In genomic region chr12:68792952-68793351, GRCh38 we compare ENCODE assay signal across 8 cellular contexts. TPM values are rescaled to one million over a fixed set of nuclear protein-coding genes. Genes with fewer than 3 reads are reported as not detected.
DNase-seq lines count a peak whose midpoint lies in the region; ATAC-seq and TF ChIP-seq lines count a peak whose summit lies in the region.

No MANE protein-coding gene starts in this region.

- H3K9me3 Mint-ChIP-seq in activated CD4-positive, alpha-beta T cell treated with anti-CD3 and anti-CD28 coated beads for 36 hours (ENCODE audit: low read depth) = no peaks in the 10 kb centered on the region

- H3K4me3 Mint-ChIP-seq in activated CD4-positive, alpha-beta T cell treated with anti-CD3 and anti-CD28 coated beads for 36 hours = no peak overlapping the region

- intact Hi-C loops in activated CD4-positive, alpha-beta T cell treated with anti-CD3 and anti-CD28 coated beads for 36 hours (cut with DNase I, micrococcal nuclease) = no loop called here
- intact Hi-C loops in left colon (cut with DNase I, micrococcal nuclease) = no loop called here
- intact Hi-C loops in prostate gland (cut with DNase I) = no loop called here

- H3K27ac Mint-ChIP-seq in activated CD4-positive, alpha-beta T cell treated with anti-CD3 and anti-CD28 coated beads for 36 hours = no peak overlapping the region

- H3K27me3 ChIP-seq in prostate gland (replicated peaks; ENCODE audit: insufficient read depth) = no peaks in the 10 kb centered on the region

- H3K27ac ChIP-seq in prostate gland = no peak overlapping the region

- no peak for TF ChIP-seq CTCF in prostate gland (IDR thresholded peaks at IDR 0.05)

- 73% methylated on average over 2 of the region's 2 CpGs for WGBS in prostate gland

- H3K36me3 ChIP-seq in prostate gland = no peaks in the 10 kb centered on the region

- POLR2A ChIA-PET in activated CD4-positive, alpha-beta T cell treated with anti-CD3 and anti-CD28 coated beads for 36 hours (lab: Charles Lee) = interaction anchor here (0.7 kb wide), 1 partner anchor 749 kb away, joined by 6 read pairs; no protein-coding TSS in a partner anchor

- H3K36me3 Mint-ChIP-seq in activated CD4-positive, alpha-beta T cell treated with anti-CD3 and anti-CD28 coated beads for 36 hours (ENCODE audit: low read depth) = no peaks in the 10 kb centered on the region

- no peaks in the 10 kb centered on the region for H3K27me3 Mint-ChIP-seq in activated CD4-positive, alpha-beta T cell treated with anti-CD3 and anti-CD28 coated beads for 36 hours

- DNase-seq in activated CD4-positive, alpha-beta T cell treated with anti-CD3 and anti-CD28 coated beads for 36 hours = peak; percentile 25
- no peak for DNase-seq in activated CD4-positive, alpha-beta T cell treated with anti-CD3 and anti-CD28 coated beads, Interleukin-2, amount 50 U/mL, for 1 hour
- peak; percentile 62 for DNase-seq in HPDE6-E6E7 (ENCODE audit: extremely low spot score)
- peak; percentile 39 for DNase-seq in SW480 (ENCODE audit: low spot score)
- DNase-seq in left colon = no peak
- no peak for DNase-seq in pons (ENCODE audit: low spot score)
- DNase-seq in prostate gland (ENCODE audit: low spot score) = no peak

- H3K9me3 ChIP-seq in prostate gland = no peaks in the 10 kb centered on the region

- no peak for TF ChIP-seq POLR2A in prostate gland (IDR thresholded peaks at IDR 0.05)

- peak; percentile 98 for ATAC-seq in activated CD4-positive, alpha-beta T cell treated with anti-CD3 and anti-CD28 coated beads for 36 hours
- ATAC-seq in GM21515 (IDR thresholded peaks at IDR 0.05; ENCODE audit: unreplicated experiment) = peak; percentile 85
- peak; percentile 76 for ATAC-seq in left colon

- H3K4me1 Mint-ChIP-seq in activated CD4-positive, alpha-beta T cell treated with anti-CD3 and anti-CD28 coated beads for 36 hours = no peaks in the 10 kb centered on the region

- CTCF ChIA-PET in activated CD4-positive, alpha-beta T cell treated with anti-CD3 and anti-CD28 coated beads for 36 hours (lab: Charles Lee) = no interaction called here

- H3K4me1 ChIP-seq in prostate gland (replicated peaks) = no peaks in the 10 kb centered on the region

- H3K4me3 ChIP-seq in prostate gland = no peak overlapping the region

RNA-seq across cellular contexts. Expression of gene MDM2, which starts 15.0 kb away (rescaled TPM):
- total RNA-seq in activated CD4-positive, alpha-beta T cell treated with anti-CD3 and anti-CD28 coated beads for 36 hours = 100 to 1,000 TPM; 114 to 119 TPM
- 10 to 100 TPM; 80.2 to 94.7 TPM for total RNA-seq in left colon
- total RNA-seq in prostate gland = 10 to 100 TPM; 36.1 to 95.6 TPM

RNA-seq across cellular contexts. Expression of gene SLC35E3, which starts 47.0 kb away (rescaled TPM):
- total RNA-seq in activated CD4-positive, alpha-beta T cell treated with anti-CD3 and anti-CD28 coated beads for 36 hours = 1 to 10 TPM; 3.5 to 5.1 TPM
- 1 to 10 TPM; 7.2 to 9.4 TPM for total RNA-seq in left colon
- 10 to 100 TPM in 1 of 2 donors, 1 to 10 TPM in 1; 8.9 to 10.3 TPM for total RNA-seq in prostate gland

Comparison
In these comparisons a context has a peak if more than half of its experiments do, and no peak if none do; other contexts are left out.
1. DNase-seq: peak in activated CD4-positive, alpha-beta T cell treated with anti-CD3 and anti-CD28 coated beads for 36 hours (single experiment), HPDE6-E6E7 (single experiment) and SW480 (single experiment); none in activated CD4-positive, alpha-beta T cell treated with anti-CD3 and anti-CD28 coated beads, Interleukin-2, amount 50 U/mL, for 1 hour (single experiment), left colon (0 of 2), pons (single experiment) and prostate gland (single experiment).
2. Peak in every context shown above with its lines, with median percentiles within 50 percentile points of each other: ATAC-seq.